Comparison of ENCODE assay signal across 1 cellular context in the genomic region with DNA sequence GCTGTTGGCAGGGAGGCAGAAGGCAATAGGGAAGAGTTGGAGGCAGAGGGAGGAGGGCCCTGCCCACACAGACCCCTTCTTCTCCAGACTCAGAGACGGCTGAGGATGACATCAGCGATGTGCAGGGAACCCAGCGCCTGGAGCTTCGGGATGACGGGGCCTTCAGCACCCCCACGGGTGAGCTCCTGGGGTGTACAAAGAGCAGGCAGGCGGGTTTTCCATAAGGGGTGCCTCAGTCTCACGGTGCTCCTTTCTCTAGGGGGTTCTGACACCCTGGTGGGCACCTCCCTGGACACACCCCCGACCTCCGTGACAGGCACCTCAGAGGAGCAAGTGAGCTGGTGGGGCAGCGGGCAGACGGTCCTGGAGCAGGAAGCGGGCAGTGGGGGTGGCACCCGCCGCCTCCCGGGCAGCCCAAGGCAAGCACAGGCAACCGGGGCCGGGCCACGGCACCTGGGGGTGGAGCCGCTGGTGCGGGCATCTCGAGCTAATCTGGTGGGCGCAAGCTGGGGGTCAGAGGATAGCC.
A peak's percentile ranks its signal among the peaks of the same experiment; 100 is the strongest.
TF ChIP-seq lines count a peak whose summit lies in the region.

No MANE protein-coding gene starts in this region.

TF ChIP-seq in K562, 482 proteins besides CTCF, POLR2A, EP300 and RAD21:
- TF ChIP-seq ESRRA (IDR thresholded peaks at IDR 0.05; ENCODE audit: borderline replicate concordance, low read depth) = no peak
- 0 out of 2 replicates have a peak, but pooled peaks have one; percentile 30 for TF ChIP-seq RBFOX2 (IDR thresholded peaks at IDR 0.05; ENCODE audit: low read depth, low read length)
- no peak for TF ChIP-seq STAG1 (CRISPR knock-in tag; IDR thresholded peaks at IDR 0.05; ENCODE audit: borderline replicate concordance)
- no peak for TF ChIP-seq KLF6 (CRISPR knock-in tag; IDR thresholded peaks at IDR 0.05; ENCODE audit: borderline replicate concordance)
